Comparison of ENCODE assay signal across 1 cellular context in genomic region chr9:135992486-135993408, GRCh38.
TF ChIP-seq lines count a peak whose summit lies in the region.

No MANE protein-coding gene starts in this region.

TF ChIP-seq in HepG2, 621 proteins besides CTCF, POLR2A, EP300 and RAD21 (continued from another document and continues in another):
- TF ChIP-seq PRDM4 (CRISPR knock-in tag; IDR thresholded peaks at IDR 0.05; ENCODE audit: borderline replicate concordance) (no peak), ZMAT3 (CRISPR knock-in tag; conservative IDR thresholded peaks at IDR 0.05) (0 out of 2 replicates have a peak, but pooled peaks have one; percentile 55), HOXA5 (CRISPR knock-in tag; IDR thresholded peaks at IDR 0.05) (peak; percentile 96; the same call in 1 of the 2 replicates), ZBTB1 (CRISPR knock-in tag; IDR thresholded peaks at IDR 0.05; ENCODE audit: borderline replicate concordance) (no peak), ZNF512 (CRISPR knock-in tag; IDR thresholded peaks at IDR 0.05) (no peak), TEAD2 (CRISPR knock-in tag; IDR thresholded peaks at IDR 0.05) (no peak), HMG20B (CRISPR knock-in tag; conservative IDR thresholded peaks at IDR 0.05) (peak; percentile 58; the same call in 1 of the 2 replicates), KDM2A (CRISPR knock-in tag; IDR thresholded peaks at IDR 0.05; ENCODE audit: borderline replicate concordance, low read depth) (peak; percentile 65), SP1 (IDR thresholded peaks at IDR 0.05) (no peak), SP1 (CRISPR knock-in tag; IDR thresholded peaks at IDR 0.05) (peak; percentile 52), ZNF280B (CRISPR knock-in tag; IDR thresholded peaks at IDR 0.05; ENCODE audit: borderline replicate concordance) (peak; percentile 22; the same call in 1 of the 2 replicates), RFX3 (CRISPR knock-in tag; IDR thresholded peaks at IDR 0.05) (no peak), KDM6A (CRISPR knock-in tag; IDR thresholded peaks at IDR 0.05; ENCODE audit: low read depth) (peak; percentile 40; the same call in 1 of the 2 replicates), JARID2 (CRISPR knock-in tag; IDR thresholded peaks at IDR 0.05; ENCODE audit: insufficient replicate concordance) (no peak), ZHX2 (IDR thresholded peaks at IDR 0.05; ENCODE audit: low read depth) (no peak), ZHX2 (CRISPR knock-in tag; IDR thresholded peaks at IDR 0.05; ENCODE audit: borderline replicate concordance) (no peak), JUNB (CRISPR knock-in tag; IDR thresholded peaks at IDR 0.05; ENCODE audit: borderline replicate concordance) (no peak), CBX1 (IDR thresholded peaks at IDR 0.05; ENCODE audit: low read depth) (no peak), SRF (IDR thresholded peaks at IDR 0.05; ENCODE audit: low read depth, low read length) (no peak), ISX (CRISPR knock-in tag; conservative IDR thresholded peaks at IDR 0.05) (no peak; the same call in 1 of the 2 replicates), ZZZ3 (CRISPR knock-in tag; IDR thresholded peaks at IDR 0.05; ENCODE audit: borderline replicate concordance) (no peak), SNRNP70 (IDR thresholded peaks at IDR 0.05; ENCODE audit: low read depth, low read length) (no peak), ZNF589 (CRISPR knock-in tag; conservative IDR thresholded peaks at IDR 0.05) (0 out of 2 replicates have a peak, but pooled peaks have one; percentile 21), EHMT2 (IDR thresholded peaks at IDR 0.05; ENCODE audit: borderline replicate concordance, low read depth, low read length) (no peak), ARID2 (CRISPR knock-in tag; IDR thresholded peaks at IDR 0.05; ENCODE audit: borderline replicate concordance) (no peak), SNAPC4 (CRISPR knock-in tag; IDR thresholded peaks at IDR 0.05) (peak; percentile 75; the same call in 1 of the 2 replicates), BHLHE40 (IDR thresholded peaks at IDR 0.05; ENCODE audit: low read length) (no peak), AKNA (CRISPR knock-in tag; IDR thresholded peaks at IDR 0.05; ENCODE audit: borderline replicate concordance) (no peak), ZNF576 (CRISPR knock-in tag; IDR thresholded peaks at IDR 0.05) (no peak), MYPOP (CRISPR knock-in tag; IDR thresholded peaks at IDR 0.05) (peak; percentile 87), PLRG1 (conservative IDR thresholded peaks at IDR 0.05) (no peak), ZNF230 (CRISPR knock-in tag; IDR thresholded peaks at IDR 0.05) (peak; percentile 23; the same call in 1 of the 2 replicates), ZSCAN30 (CRISPR knock-in tag; IDR thresholded peaks at IDR 0.05) (no peak), HDAC2 (CRISPR knock-in tag; IDR thresholded peaks at IDR 0.05) (peak; percentile 68)
